8 cellular contexts compared by ENCODE assay signal in the genomic region with DNA sequence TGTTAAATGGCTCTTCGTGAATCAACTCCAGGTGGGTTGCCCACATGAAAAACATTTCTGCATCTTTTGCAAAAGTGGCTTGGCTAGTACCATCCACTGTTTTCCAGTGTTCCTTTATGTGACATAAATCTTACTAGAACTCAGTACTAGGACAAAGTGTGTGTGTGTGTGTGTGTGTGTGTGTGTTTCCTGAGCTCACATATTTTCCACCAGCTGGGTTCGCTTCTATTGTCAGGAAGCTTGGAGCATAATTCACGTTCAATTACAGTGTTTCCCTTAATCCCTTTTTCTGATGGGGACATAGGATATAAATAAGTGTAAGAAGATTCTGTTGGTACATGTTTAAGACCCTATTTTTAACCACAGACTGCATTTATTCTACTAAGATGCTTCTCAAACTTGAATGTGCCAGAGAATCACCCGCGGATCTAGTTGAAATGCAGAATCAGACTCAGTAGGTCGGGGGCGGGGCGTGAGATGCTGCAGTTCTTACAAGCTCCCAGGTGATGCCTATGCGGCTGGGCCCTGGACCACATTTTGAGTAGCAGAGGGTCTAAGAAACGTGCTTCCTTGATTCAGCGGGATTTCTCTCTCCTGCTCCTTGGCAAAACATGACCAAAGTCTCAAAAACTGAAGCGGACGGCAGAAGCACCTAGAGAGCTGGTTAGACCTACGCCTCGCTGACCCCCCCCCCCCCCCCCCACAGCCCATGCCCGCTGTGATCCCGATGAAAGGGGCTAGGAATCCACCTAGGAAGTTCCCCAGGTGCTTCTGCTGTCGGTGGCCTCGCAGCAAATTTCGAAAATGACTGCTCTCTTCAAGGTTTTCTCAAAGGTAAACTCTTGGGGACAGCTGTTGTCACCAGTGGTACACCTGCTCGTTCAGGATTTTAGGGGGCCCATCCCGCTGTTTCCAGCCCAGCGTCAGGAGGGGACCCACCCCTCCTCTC. TPM values are rescaled to one million over a fixed set of nuclear protein-coding genes. Genes with fewer than 3 reads are reported as not detected.
DNase-seq lines count a peak whose midpoint lies in the region; ATAC-seq and TF ChIP-seq lines count a peak whose summit lies in the region.

No MANE protein-coding gene starts in this region.

- peaks cover 7% of the 10 kb centered on the region for H3K27me3 Mint-ChIP-seq in activated CD8-positive, alpha-beta memory T cell treated with anti-CD3 and anti-CD28 coated beads, Interleukin-2, amount 10 ng/mL, durations not matched to agents 7 days and 5 days
- H3K27me3 Mint-ChIP-seq in endothelial cell (ENCODE audit: unreplicated experiment) (peaks cover 2% of the 10 kb centered on the region), natural killer cell (ENCODE audit: low read depth in 2 of 2) (peaks cover 0 to 10% of the 10 kb centered on the region in 2 donors)

- peak overlapping the region in 2 of 3 donors; percentile 32 to 47 for H3K4me3 ChIP-seq in thyroid gland (replicated peaks in 1 of 3)

- H3K36me3 Mint-ChIP-seq in activated CD8-positive, alpha-beta memory T cell treated with anti-CD3 and anti-CD28 coated beads, Interleukin-2, amount 10 ng/mL, durations not matched to agents 7 days and 5 days, result peaks cover 2% of the 10 kb centered on the region
- H3K36me3 Mint-ChIP-seq in endothelial cell (ENCODE audit: low read depth, unreplicated experiment) (peaks cover 3% of the 10 kb centered on the region), natural killer cell (no peaks in the 10 kb centered on the region)

- H3K27ac Mint-ChIP-seq in activated CD8-positive, alpha-beta memory T cell treated with anti-CD3 and anti-CD28 coated beads, Interleukin-2, amount 10 ng/mL, durations not matched to agents 7 days and 5 days, result peak overlapping the region; percentile 70
- H3K27ac Mint-ChIP-seq in endothelial cell (ENCODE audit: unreplicated experiment) (no peak overlapping the region), natural killer cell (peak overlapping the region; percentile 31 to 66)

- H3K9me3 Mint-ChIP-seq in activated CD8-positive, alpha-beta memory T cell treated with anti-CD3 and anti-CD28 coated beads, Interleukin-2, amount 10 ng/mL, durations not matched to agents 7 days and 5 days (ENCODE audit: low read depth), result no peaks in the 10 kb centered on the region
- H3K9me3 Mint-ChIP-seq in endothelial cell (ENCODE audit: unreplicated experiment) (no peaks in the 10 kb centered on the region), natural killer cell (no peaks in the 10 kb centered on the region)

- no peaks in the 10 kb centered on the region for H3K36me3 ChIP-seq in thyroid gland

- no peaks in the 10 kb centered on the region for H3K9me3 ChIP-seq in thyroid gland

- H3K4me1 ChIP-seq in thyroid gland, result no peaks in the 10 kb centered on the region

- no peaks in the 10 kb centered on the region for H3K27me3 ChIP-seq in thyroid gland

- H3K27ac ChIP-seq in thyroid gland, result peak overlapping the region in 1 of 3 donors; percentile 51

- H3K4me3 Mint-ChIP-seq in activated CD8-positive, alpha-beta memory T cell treated with anti-CD3 and anti-CD28 coated beads, Interleukin-2, amount 10 ng/mL, durations not matched to agents 7 days and 5 days, result peak overlapping the region; percentile 75
- H3K4me3 Mint-ChIP-seq in endothelial cell (ENCODE audit: unreplicated experiment) (peak overlapping the region; percentile 86), natural killer cell (peak overlapping the region; percentile 69)

- peak; percentile 1 to 27 for DNase-seq in SHP77 (lab: John Stamatoyannopoulos, UW)
- no peak for DNase-seq in SHP77 treated with DMSO at 0.1 percent for 48 hours (lab: John Stamatoyannopoulos, UW)
- peak; percentile 14 for DNase-seq in NCI-H1694 (lab: John Stamatoyannopoulos, UW)
- DNase-seq in activated CD8-positive, alpha-beta memory T cell treated with anti-CD3 and anti-CD28 coated beads, Interleukin-2, amount 10 ng/mL, durations not matched to agents 7 days and 5 days, result peak; percentile 69
- peak; percentile 17 for DNase-seq in endothelial cell (ENCODE audit: low spot score)
- peak; percentile 18 for DNase-seq in natural killer cell
- peak; percentile 24 to 41 for DNase-seq in thyroid gland
- no peak for DNase-seq in NK-92 treated with Interleukin-12 subunit alpha and Interleukin-12 subunit beta, amount 100 ng/mL, for 24 hours (lab: John Stamatoyannopoulos, UW)

- CTCF ChIA-PET in activated CD8-positive, alpha-beta memory T cell treated with anti-CD3 and anti-CD28 coated beads, Interleukin-2, amount 10 ng/mL, durations not matched to agents 7 days and 5 days (lab: Charles Lee), result interaction anchor here (1.3 kb wide), 1 partner anchor 19 kb away, joined by 4 read pairs; no protein-coding TSS in a partner anchor

- 17 to 64% methylated on average over 3 to 8 of the region's 23 CpGs for WGBS in thyroid gland, 2 donors

- TF ChIP-seq CTCF in endothelial cell (IDR thresholded peaks at IDR 0.05; ENCODE audit: unreplicated experiment) (no peak), natural killer cell (IDR thresholded peaks at IDR 0.05) (no peak), thyroid gland (IDR thresholded peaks at IDR 0.05) (no peak)

- H3K4me1 Mint-ChIP-seq in activated CD8-positive, alpha-beta memory T cell treated with anti-CD3 and anti-CD28 coated beads, Interleukin-2, amount 10 ng/mL, durations not matched to agents 7 days and 5 days, result peaks cover 16% of the 10 kb centered on the region
- H3K4me1 Mint-ChIP-seq in endothelial cell (ENCODE audit: unreplicated experiment), result peaks cover 5% of the 10 kb centered on the region
- H3K4me1 Mint-ChIP-seq in natural killer cell, result peaks cover 7 to 10% of the 10 kb centered on the region in 2 donors

- TF ChIP-seq POLR2A in thyroid gland (IDR thresholded peaks at IDR 0.05), result no peak

- intact Hi-C loops in natural killer cell (cut with micrococcal nuclease) (no loop called here), thyroid gland (cut with DNase I) (no loop called here)

- no peak for ATAC-seq in activated CD8-positive, alpha-beta memory T cell treated with anti-CD3 and anti-CD28 coated beads, Interleukin-2, amount 10 ng/mL, durations not matched to agents 7 days and 5 days
- ATAC-seq in natural killer cell, result no peak

RNA-seq across cellular contexts. Expression of gene CD99L2, which starts 0.8 kb away (rescaled TPM):
- total RNA-seq in activated CD8-positive, alpha-beta memory T cell treated with anti-CD3 and anti-CD28 coated beads, Interleukin-2, amount 10 ng/mL, durations not matched to agents 7 days and 5 days, result 10 to 100 TPM; 16.8 to 21.2 TPM
- 30.1 TPM for total RNA-seq in endothelial cell (ENCODE audit: unreplicated experiment)
- 10 to 100 TPM; 13.1 to 18.0 (median 15.7) TPM for total RNA-seq in natural killer cell
- 10 to 100 TPM; 26.4 to 39.1 (median 31.2) TPM for total RNA-seq in thyroid gland

Comparison
In these comparisons a context has a peak if more than half of its experiments do, and no peak if none do; other contexts are left out.
1. DNase-seq: peak in SHP77 (2 of 2), NCI-H1694 (single experiment), activated CD8-positive, alpha-beta memory T cell treated with anti-CD3 and anti-CD28 coated beads, Interleukin-2, amount 10 ng/mL, durations not matched to agents 7 days and 5 days (single experiment), endothelial cell (single experiment), natural killer cell (single experiment) and thyroid gland (2 of 2); none in SHP77 treated with DMSO at 0.1 percent for 48 hours (single experiment) and NK-92 treated with Interleukin-12 subunit alpha and Interleukin-12 subunit beta, amount 100 ng/mL, for 24 hours (single experiment).
2. Peak in every context shown above with its lines, with median percentiles within 50 percentile points of each other: H3K4me3 Mint-ChIP-seq.